ENCODE assay signal across 1 cellular context in genomic region chr2:55419514-55420243, GRCh38.
A peak's percentile ranks its signal among the peaks of the same experiment; 100 is the strongest.
TF ChIP-seq lines count a peak whose summit lies in the region.

A gene with protein sequence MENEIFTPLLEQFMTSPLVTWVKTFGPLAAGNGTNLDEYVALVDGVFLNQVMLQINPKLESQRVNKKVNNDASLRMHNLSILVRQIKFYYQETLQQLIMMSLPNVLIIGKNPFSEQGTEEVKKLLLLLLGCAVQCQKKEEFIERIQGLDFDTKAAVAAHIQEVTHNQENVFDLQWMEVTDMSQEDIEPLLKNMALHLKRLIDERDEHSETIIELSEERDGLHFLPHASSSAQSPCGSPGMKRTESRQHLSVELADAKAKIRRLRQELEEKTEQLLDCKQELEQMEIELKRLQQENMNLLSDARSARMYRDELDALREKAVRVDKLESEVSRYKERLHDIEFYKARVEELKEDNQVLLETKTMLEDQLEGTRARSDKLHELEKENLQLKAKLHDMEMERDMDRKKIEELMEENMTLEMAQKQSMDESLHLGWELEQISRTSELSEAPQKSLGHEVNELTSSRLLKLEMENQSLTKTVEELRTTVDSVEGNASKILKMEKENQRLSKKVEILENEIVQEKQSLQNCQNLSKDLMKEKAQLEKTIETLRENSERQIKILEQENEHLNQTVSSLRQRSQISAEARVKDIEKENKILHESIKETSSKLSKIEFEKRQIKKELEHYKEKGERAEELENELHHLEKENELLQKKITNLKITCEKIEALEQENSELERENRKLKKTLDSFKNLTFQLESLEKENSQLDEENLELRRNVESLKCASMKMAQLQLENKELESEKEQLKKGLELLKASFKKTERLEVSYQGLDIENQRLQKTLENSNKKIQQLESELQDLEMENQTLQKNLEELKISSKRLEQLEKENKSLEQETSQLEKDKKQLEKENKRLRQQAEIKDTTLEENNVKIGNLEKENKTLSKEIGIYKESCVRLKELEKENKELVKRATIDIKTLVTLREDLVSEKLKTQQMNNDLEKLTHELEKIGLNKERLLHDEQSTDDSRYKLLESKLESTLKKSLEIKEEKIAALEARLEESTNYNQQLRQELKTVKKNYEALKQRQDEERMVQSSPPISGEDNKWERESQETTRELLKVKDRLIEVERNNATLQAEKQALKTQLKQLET (N-terminal part only) (minus strand): TSS chr2:55419856. CDS start chr2:55419079, 777 bp downstream.

TF ChIP-seq in GM12878, 131 proteins besides CTCF, POLR2A, EP300 and RAD21 (continued from another document and continues in another):
- TF ChIP-seq, protein P1, sequence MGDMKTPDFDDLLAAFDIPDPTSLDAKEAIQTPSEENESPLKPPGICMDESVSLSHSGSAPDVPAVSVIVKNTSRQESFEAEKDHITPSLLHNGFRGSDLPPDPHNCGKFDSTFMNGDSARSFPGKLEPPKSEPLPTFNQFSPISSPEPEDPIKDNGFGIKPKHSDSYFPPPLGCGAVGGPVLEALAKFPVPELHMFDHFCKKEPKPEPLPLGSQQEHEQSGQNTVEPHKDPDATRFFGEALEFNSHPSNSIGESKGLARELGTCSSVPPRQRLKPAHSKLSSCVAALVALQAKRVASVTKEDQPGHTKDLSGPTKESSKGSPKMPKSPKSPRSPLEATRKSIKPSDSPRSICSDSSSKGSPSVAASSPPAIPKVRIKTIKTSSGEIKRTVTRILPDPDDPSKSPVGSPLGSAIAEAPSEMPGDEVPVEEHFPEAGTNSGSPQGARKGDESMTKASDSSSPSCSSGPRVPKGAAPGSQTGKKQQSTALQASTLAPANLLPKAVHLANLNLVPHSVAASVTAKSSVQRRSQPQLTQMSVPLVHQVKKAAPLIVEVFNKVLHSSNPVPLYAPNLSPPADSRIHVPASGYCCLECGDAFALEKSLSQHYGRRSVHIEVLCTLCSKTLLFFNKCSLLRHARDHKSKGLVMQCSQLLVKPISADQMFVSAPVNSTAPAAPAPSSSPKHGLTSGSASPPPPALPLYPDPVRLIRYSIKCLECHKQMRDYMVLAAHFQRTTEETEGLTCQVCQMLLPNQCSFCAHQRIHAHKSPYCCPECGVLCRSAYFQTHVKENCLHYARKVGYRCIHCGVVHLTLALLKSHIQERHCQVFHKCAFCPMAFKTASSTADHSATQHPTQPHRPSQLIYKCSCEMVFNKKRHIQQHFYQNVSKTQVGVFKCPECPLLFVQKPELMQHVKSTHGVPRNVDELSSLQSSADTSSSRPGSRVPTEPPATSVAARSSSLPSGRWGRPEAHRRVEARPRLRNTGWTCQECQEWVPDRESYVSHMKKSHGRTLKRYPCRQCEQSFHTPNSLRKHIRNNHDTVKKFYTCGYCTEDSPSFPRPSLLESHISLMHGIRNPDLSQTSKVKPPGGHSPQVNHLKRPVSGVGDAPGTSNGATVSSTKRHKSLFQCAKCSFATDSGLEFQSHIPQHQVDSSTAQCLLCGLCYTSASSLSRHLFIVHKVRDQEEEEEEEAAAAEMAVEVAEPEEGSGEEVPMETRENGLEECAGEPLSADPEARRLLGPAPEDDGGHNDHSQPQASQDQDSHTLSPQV (IDR thresholded peaks at IDR 0.05): no peak
- TF ChIP-seq, protein P2, sequence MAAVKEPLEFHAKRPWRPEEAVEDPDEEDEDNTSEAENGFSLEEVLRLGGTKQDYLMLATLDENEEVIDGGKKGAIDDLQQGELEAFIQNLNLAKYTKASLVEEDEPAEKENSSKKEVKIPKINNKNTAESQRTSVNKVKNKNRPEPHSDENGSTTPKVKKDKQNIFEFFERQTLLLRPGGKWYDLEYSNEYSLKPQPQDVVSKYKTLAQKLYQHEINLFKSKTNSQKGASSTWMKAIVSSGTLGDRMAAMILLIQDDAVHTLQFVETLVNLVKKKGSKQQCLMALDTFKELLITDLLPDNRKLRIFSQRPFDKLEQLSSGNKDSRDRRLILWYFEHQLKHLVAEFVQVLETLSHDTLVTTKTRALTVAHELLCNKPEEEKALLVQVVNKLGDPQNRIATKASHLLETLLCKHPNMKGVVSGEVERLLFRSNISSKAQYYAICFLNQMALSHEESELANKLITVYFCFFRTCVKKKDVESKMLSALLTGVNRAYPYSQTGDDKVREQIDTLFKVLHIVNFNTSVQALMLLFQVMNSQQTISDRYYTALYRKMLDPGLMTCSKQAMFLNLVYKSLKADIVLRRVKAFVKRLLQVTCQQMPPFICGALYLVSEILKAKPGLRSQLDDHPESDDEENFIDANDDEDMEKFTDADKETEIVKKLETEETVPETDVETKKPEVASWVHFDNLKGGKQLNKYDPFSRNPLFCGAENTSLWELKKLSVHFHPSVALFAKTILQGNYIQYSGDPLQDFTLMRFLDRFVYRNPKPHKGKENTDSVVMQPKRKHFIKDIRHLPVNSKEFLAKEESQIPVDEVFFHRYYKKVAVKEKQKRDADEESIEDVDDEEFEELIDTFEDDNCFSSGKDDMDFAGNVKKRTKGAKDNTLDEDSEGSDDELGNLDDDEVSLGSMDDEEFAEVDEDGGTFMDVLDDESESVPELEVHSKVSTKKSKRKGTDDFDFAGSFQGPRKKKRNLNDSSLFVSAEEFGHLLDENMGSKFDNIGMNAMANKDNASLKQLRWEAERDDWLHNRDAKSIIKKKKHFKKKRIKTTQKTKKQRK (IDR thresholded peaks at IDR 0.05; ENCODE audit: low read depth, low read length): no peak
- TF ChIP-seq POU2F2 (IDR thresholded peaks at IDR 0.05; ENCODE audit: borderline replicate concordance, low read depth, low read length): peak; percentile 37; the same call in 1 of the 3 replicates
- TF ChIP-seq ZNF384 (IDR thresholded peaks at IDR 0.05; ENCODE audit: borderline replicate concordance, low read depth, low read length): no peak
- TF ChIP-seq ASH2L (IDR thresholded peaks at IDR 0.05; ENCODE audit: borderline replicate concordance, low read depth): 0 out of 2 replicates have a peak, but pooled peaks have one; percentile 83
- TF ChIP-seq FOS (IDR thresholded peaks at IDR 0.05; ENCODE audit: borderline replicate concordance, extremely low read depth, insufficient read length): no peak
- TF ChIP-seq MEF2B (IDR thresholded peaks at IDR 0.05; ENCODE audit: partially characterized antibody, poor library complexity, severe bottlenecking): no peak
- TF ChIP-seq GABPA (IDR thresholded peaks at IDR 0.05; ENCODE audit: low read depth): no peak
- TF ChIP-seq TCF7 (IDR thresholded peaks at IDR 0.05; ENCODE audit: borderline replicate concordance): no peak
- TF ChIP-seq RFX5 (IDR thresholded peaks at IDR 0.05; ENCODE audit: low read depth, low read length): no peak
- no peak for TF ChIP-seq SREBF2 (IDR thresholded peaks at IDR 0.05; ENCODE audit: low read length)
- peak; percentile 98 for TF ChIP-seq IKZF1 (conservative IDR thresholded peaks at IDR 0.05)
- peak; percentile 6 for TF ChIP-seq SIN3A (IDR thresholded peaks at IDR 0.05; ENCODE audit: low read depth, low read length)
- 0 out of 2 replicates have a peak, but pooled peaks have one; percentile 18 for TF ChIP-seq BRCA1 (IDR thresholded peaks at IDR 0.05; ENCODE audit: low read depth, low read length)
- TF ChIP-seq FOXK2 (IDR thresholded peaks at IDR 0.05): no peak
- no peak for TF ChIP-seq MXI1 (IDR thresholded peaks at IDR 0.05; ENCODE audit: low read depth, low read length)
- no peak for TF ChIP-seq JUND (IDR thresholded peaks at IDR 0.05; ENCODE audit: low read depth, low read length)
- peak; percentile 95 for TF ChIP-seq CHD2 (IDR thresholded peaks at IDR 0.05; ENCODE audit: borderline replicate concordance, low read depth, low read length)
- no peak; the same call in 1 of the 2 replicates for TF ChIP-seq NR2F1 (conservative IDR thresholded peaks at IDR 0.05)
- TF ChIP-seq REST (IDR thresholded peaks at IDR 0.05; ENCODE audit: low read depth, low read length): no peak; the same call in 1 of the 2 replicates
- TF ChIP-seq HDGF (IDR thresholded peaks at IDR 0.05): no peak
- 0 out of 2 replicates have a peak, but pooled peaks have one; percentile 51 for TF ChIP-seq RBBP5 (conservative IDR thresholded peaks at IDR 0.05)
- TF ChIP-seq E2F4 (IDR thresholded peaks at IDR 0.05; ENCODE audit: low read depth, low read length): no peak
- TF ChIP-seq CHD4 (IDR thresholded peaks at IDR 0.05): no peak
- TF ChIP-seq STAT3 (IDR thresholded peaks at IDR 0.05; ENCODE audit: low read depth, low read length): no peak
- TF ChIP-seq NR2C2 (IDR thresholded peaks at IDR 0.05; ENCODE audit: borderline replicate concordance, control insufficient read depth, insufficient read length, low read depth): no peak
- TF ChIP-seq, protein P3, sequence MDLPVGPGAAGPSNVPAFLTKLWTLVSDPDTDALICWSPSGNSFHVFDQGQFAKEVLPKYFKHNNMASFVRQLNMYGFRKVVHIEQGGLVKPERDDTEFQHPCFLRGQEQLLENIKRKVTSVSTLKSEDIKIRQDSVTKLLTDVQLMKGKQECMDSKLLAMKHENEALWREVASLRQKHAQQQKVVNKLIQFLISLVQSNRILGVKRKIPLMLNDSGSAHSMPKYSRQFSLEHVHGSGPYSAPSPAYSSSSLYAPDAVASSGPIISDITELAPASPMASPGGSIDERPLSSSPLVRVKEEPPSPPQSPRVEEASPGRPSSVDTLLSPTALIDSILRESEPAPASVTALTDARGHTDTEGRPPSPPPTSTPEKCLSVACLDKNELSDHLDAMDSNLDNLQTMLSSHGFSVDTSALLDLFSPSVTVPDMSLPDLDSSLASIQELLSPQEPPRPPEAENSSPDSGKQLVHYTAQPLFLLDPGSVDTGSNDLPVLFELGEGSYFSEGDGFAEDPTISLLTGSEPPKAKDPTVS (IDR thresholded peaks at IDR 0.05; ENCODE audit: low read depth, low read length): no peak
- TF ChIP-seq IRF4 (IDR thresholded peaks at IDR 0.05; ENCODE audit: low read depth, low read length): no peak
- no peak for TF ChIP-seq JUNB (IDR thresholded peaks at IDR 0.05)
- TF ChIP-seq, protein P4, sequence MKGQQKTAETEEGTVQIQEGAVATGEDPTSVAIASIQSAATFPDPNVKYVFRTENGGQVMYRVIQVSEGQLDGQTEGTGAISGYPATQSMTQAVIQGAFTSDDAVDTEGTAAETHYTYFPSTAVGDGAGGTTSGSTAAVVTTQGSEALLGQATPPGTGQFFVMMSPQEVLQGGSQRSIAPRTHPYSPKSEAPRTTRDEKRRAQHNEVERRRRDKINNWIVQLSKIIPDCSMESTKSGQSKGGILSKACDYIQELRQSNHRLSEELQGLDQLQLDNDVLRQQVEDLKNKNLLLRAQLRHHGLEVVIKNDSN (IDR thresholded peaks at IDR 0.05; ENCODE audit: borderline replicate concordance, extremely low read length, insufficient read depth, low read depth, low read length): no peak
- peak; percentile 74 for TF ChIP-seq RELA (IDR thresholded peaks at IDR 0.05; ENCODE audit: borderline replicate concordance, partially characterized antibody)
- TF ChIP-seq ZBTB33 (IDR thresholded peaks at IDR 0.05): no peak
- TF ChIP-seq RAD51 (IDR thresholded peaks at IDR 0.05): no peak
- TF ChIP-seq RCOR1 (conservative IDR thresholded peaks at IDR 0.05; ENCODE audit: low read depth, low read length): 0 out of 2 replicates have a peak, but pooled peaks have one; percentile 21
- no peak for TF ChIP-seq HDAC6 (IDR thresholded peaks at IDR 0.05; ENCODE audit: unreplicated experiment)
- TF ChIP-seq NKRF (conservative IDR thresholded peaks at IDR 0.05): no peak
